25 cellular contexts compared by ENCODE assay signal in the genomic region with DNA sequence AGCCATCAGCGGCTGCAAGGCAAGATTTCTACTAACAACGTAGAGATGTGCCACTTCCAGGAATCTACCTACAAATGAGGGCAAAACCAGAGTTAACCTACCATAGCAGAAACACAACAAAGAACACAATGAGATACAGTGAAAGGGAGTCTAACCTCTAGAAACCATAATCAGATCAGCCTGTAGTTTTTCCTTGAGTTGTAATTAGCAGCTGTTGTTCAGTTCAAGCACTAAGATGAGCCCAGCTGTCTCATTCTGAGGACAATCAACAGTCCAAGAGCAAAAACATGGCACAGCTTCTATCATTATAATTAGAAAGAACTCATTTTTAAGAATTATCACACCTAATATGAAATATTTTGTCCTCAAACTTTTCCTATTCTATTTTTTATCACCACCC. TPM values are rescaled to one million over a fixed set of nuclear protein-coding genes. Genes with fewer than 3 reads are reported as not detected.
"Had no signal": no experiment of that assay in that cellular context is flagged by ENCODE, and none has a peak within 500 bp of the region (broad histone marks: within the 10 kb centered on the region; RNA-seq: fewer than 3 reads in every experiment).

No MANE protein-coding gene starts in this region.

- H3K9me3 ChIP-seq: pancreas, transverse colon, uterus had no signal

- ATAC-seq: activated CD4-positive, CD25-positive, alpha-beta regulatory T cell treated with anti-CD3 and anti-CD28 coated beads, Interleukin-2, amount 50 U/mL, for 24 hours; activated CD8-positive, alpha-beta memory T cell treated with anti-CD3 and anti-CD28 coated beads, Interleukin-2, amount 10 ng/mL, durations not matched to agents 7 days and 5 days; activated CD8-positive, alpha-beta T cell treated with anti-CD3 and anti-CD28 coated beads for 36 hours; foreskin keratinocyte; left lobe of liver; natural killer cell; pancreas; sciatic nerve; stimulated activated naive B cell treated with anti-CD40 and anti-IgM and Interleukin-4, amounts not matched to agents 10 μg/mL and 1 μg/mL and 100 μg/mL, for 72 hours had no signal

- DNase-seq: activated CD4-positive, alpha-beta T cell treated with anti-CD3 and anti-CD28 coated beads, Interleukin-2, amount 10 ng/mL, durations not matched to agents 24 days and 14 days; activated CD8-positive, alpha-beta memory T cell treated with anti-CD3 and anti-CD28 coated beads, Interleukin-2, amount 10 ng/mL, durations not matched to agents 7 days and 5 days; activated CD8-positive, alpha-beta T cell treated with anti-CD3 and anti-CD28 coated beads for 36 hours; activated gamma-delta T cell; activated naive CD4-positive, alpha-beta T cell treated with anti-CD3 and anti-CD28 coated beads, Interleukin-2, amount 50 U/mL, for 16 hours; anterior cingulate cortex; brain microvascular endothelial cell; central memory CD4-positive, alpha-beta T cell; effector memory CD4-positive, alpha-beta T cell; foreskin keratinocyte; immature natural killer cell; natural killer cell; pancreas; stimulated activated CD4-positive, alpha-beta T cell treated with anti-CD3 and anti-CD28 coated beads, Interleukin-15, amount 100 ng/mL, for 24 hours; stimulated activated CD8-positive, alpha-beta memory T cell treated with anti-CD3 and anti-CD28 coated beads, Interleukin-4, amount 100 ng/mL, for 48 hours; stimulated activated naive B cell treated with anti-CD40 and anti-IgM and Interleukin-4, amounts not matched to agents 10 μg/mL and 1 μg/mL and 100 μg/mL, for 72 hours; transverse colon; uterus had no signal

- H3K4me3 Mint-ChIP-seq: activated CD4-positive, alpha-beta T cell treated with anti-CD3 and anti-CD28 coated beads, Interleukin-2, amount 10 ng/mL, durations not matched to agents 24 days and 14 days; activated CD8-positive, alpha-beta memory T cell treated with anti-CD3 and anti-CD28 coated beads, Interleukin-2, amount 10 ng/mL, durations not matched to agents 7 days and 5 days; activated CD8-positive, alpha-beta T cell treated with anti-CD3 and anti-CD28 coated beads for 36 hours; activated T-helper 1 cell treated with anti-CD3 and anti-CD28 coated beads, Interleukin-12 subunit alpha, Interleukin-12 subunit beta, Interleukin-2, Interleukin-4 antibody, amounts not matched to agents 30 ng/mL and 10 ng/mL and 1 ng/mL, durations not matched to agents 14 hours and 24 hours and 36 hours; immature natural killer cell; natural killer cell; stimulated activated naive B cell treated with anti-CD40 and anti-IgM and Interleukin-4, amounts not matched to agents 10 μg/mL and 1 μg/mL and 100 μg/mL, for 72 hours had no signal

- H3K4me2 ChIP-seq: hepatocyte, smooth muscle cell had no signal

- H3K4me1 Mint-ChIP-seq: activated CD4-positive, alpha-beta T cell treated with anti-CD3 and anti-CD28 coated beads, Interleukin-2, amount 10 ng/mL, durations not matched to agents 24 days and 14 days; activated CD8-positive, alpha-beta memory T cell treated with anti-CD3 and anti-CD28 coated beads, Interleukin-2, amount 10 ng/mL, durations not matched to agents 7 days and 5 days; immature natural killer cell; natural killer cell; stimulated activated naive B cell treated with anti-CD40 and anti-IgM and Interleukin-4, amounts not matched to agents 10 μg/mL and 1 μg/mL and 100 μg/mL, for 72 hours had no signal

- H3K27me3 ChIP-seq: brain microvascular endothelial cell, foreskin keratinocyte, hepatocyte, pancreas, transverse colon, uterus had no signal

- H3K36me3 Mint-ChIP-seq: activated CD8-positive, alpha-beta memory T cell treated with anti-CD3 and anti-CD28 coated beads, Interleukin-2, amount 10 ng/mL, durations not matched to agents 7 days and 5 days; immature natural killer cell; natural killer cell; stimulated activated naive B cell treated with anti-CD40 and anti-IgM and Interleukin-4, amounts not matched to agents 10 μg/mL and 1 μg/mL and 100 μg/mL, for 72 hours had no signal

- H3K27ac Mint-ChIP-seq: activated CD4-positive, alpha-beta T cell treated with anti-CD3 and anti-CD28 coated beads, Interleukin-2, amount 10 ng/mL, durations not matched to agents 24 days and 14 days; activated CD8-positive, alpha-beta memory T cell treated with anti-CD3 and anti-CD28 coated beads, Interleukin-2, amount 10 ng/mL, durations not matched to agents 7 days and 5 days; activated CD8-positive, alpha-beta T cell treated with anti-CD3 and anti-CD28 coated beads for 36 hours; activated T-helper 1 cell treated with anti-CD3 and anti-CD28 coated beads, Interleukin-12 subunit alpha, Interleukin-12 subunit beta, Interleukin-2, Interleukin-4 antibody, amounts not matched to agents 30 ng/mL and 10 ng/mL and 1 ng/mL, durations not matched to agents 14 hours and 24 hours and 36 hours; immature natural killer cell; natural killer cell; stimulated activated naive B cell treated with anti-CD40 and anti-IgM and Interleukin-4, amounts not matched to agents 10 μg/mL and 1 μg/mL and 100 μg/mL, for 72 hours had no signal

- H3K4me3 ChIP-seq: hepatocyte, lung, pancreas, smooth muscle cell, transverse colon, uterus had no signal

- H3K27ac ChIP-seq: brain microvascular endothelial cell, foreskin keratinocyte, hepatocyte, pancreas, transverse colon, uterus had no signal

- H3K27me3 Mint-ChIP-seq: activated CD4-positive, alpha-beta T cell treated with anti-CD3 and anti-CD28 coated beads, Interleukin-2, amount 10 ng/mL, durations not matched to agents 24 days and 14 days had no signal

- H3K4me1 ChIP-seq: foreskin keratinocyte, pancreas, uterus had no signal

- H3K36me3 ChIP-seq: brain microvascular endothelial cell, pancreas, transverse colon, uterus had no signal

- H2AFZ ChIP-seq: hepatocyte had no signal

RNA-seq across cellular contexts. Expression of a gene that starts 50.3 kb away (rescaled TPM):
- total RNA-seq: natural killer cell had no signal
- polyA plus RNA-seq: immature natural killer cell had no signal
